Comparison of ENCODE assay signal across 8 cellular contexts in genomic region chr3:125594581-125595011, GRCh38. TPM values are rescaled to one million over a fixed set of nuclear protein-coding genes. Genes with fewer than 3 reads are reported as not detected.
DNase-seq lines count a peak whose midpoint lies in the region; ATAC-seq and TF ChIP-seq lines count a peak whose summit lies in the region.

No MANE protein-coding gene starts in this region.

- H3K27ac ChIP-seq in SU-DHL-6 (ENCODE audit: low read depth, low read length), result peak overlapping the region; percentile 89
- peak overlapping the region; percentile 93 to 97 (median 96) for H3K27ac ChIP-seq in esophagus muscularis mucosa (replicated peaks in 1 of 4)
- H3K27ac ChIP-seq in neuronal stem cell (replicated peaks; ENCODE audit: low read length), result peak overlapping the region; percentile 96

- H3K9me2 ChIP-seq in SU-DHL-6 (replicated peaks; ENCODE audit: insufficient read depth, low read length), result no peaks in the 10 kb centered on the region

- 1% methylated on average over 14 of the region's 14 CpGs for WGBS in esophagus muscularis mucosa
- WGBS in neuronal stem cell (ENCODE audit: extremely low coverage in 2 of 2, insufficient read length in 2 of 2, insufficient replicate concordance in 1 of 2), 2 donors, result no CpG with 5 or more reads among the region's 14 CpGs

- no peaks in the 10 kb centered on the region for H4K20me1 ChIP-seq in SU-DHL-6 (ENCODE audit: low read depth, low read length)

- no peak overlapping the region for H4K91ac ChIP-seq in neuronal stem cell (ENCODE audit: low read depth, low read length, poor library complexity)

- H2BK120ac ChIP-seq in neuronal stem cell (ENCODE audit: low read depth, low read length), result no peak overlapping the region

- no peak overlapping the region for H2AK5ac ChIP-seq in neuronal stem cell (ENCODE audit: low read depth, low read length)

- no peak overlapping the region for H2AFZ ChIP-seq in SU-DHL-6 (ENCODE audit: low read depth, low read length, severe bottlenecking)
- peak overlapping the region; percentile 92 for H2AFZ ChIP-seq in neuronal stem cell (ENCODE audit: low read length)

- no peaks in the 10 kb centered on the region for H3K27me3 ChIP-seq in SU-DHL-6 (ENCODE audit: low read length)
- H3K27me3 ChIP-seq in esophagus muscularis mucosa, result no peaks in the 10 kb centered on the region
- no peaks in the 10 kb centered on the region for H3K27me3 ChIP-seq in neuronal stem cell (ENCODE audit: control insufficient read depth in 3 of 3, insufficient read depth in 3 of 3, low read depth in 1 of 3, low read length in 3 of 3)

- H3K4me3 ChIP-seq in SU-DHL-6 (ENCODE audit: insufficient read depth, low read length, poor library complexity, severe bottlenecking) (peak overlapping the region; percentile 81), esophagus muscularis mucosa (peak overlapping the region; percentile 68 to 96 (median 84)), neuronal stem cell (ENCODE audit: low read length in 2 of 2) (peak overlapping the region; percentile 94 to 96)

- H3K9me3 ChIP-seq in SU-DHL-6 (ENCODE audit: insufficient read depth, low read length), result no peaks in the 10 kb centered on the region
- H3K9me3 ChIP-seq in esophagus muscularis mucosa, result no peaks in the 10 kb centered on the region
- H3K9me3 ChIP-seq in neuronal stem cell (replicated peaks in 1 of 2; ENCODE audit: control insufficient read depth in 2 of 2, insufficient read depth in 1 of 2, low read depth in 1 of 2, low read length in 2 of 2), result peaks cover 0 to 3% of the 10 kb centered on the region in 2 donors

- ATAC-seq in HG03108 (IDR thresholded peaks at IDR 0.05; ENCODE audit: unreplicated experiment) (no peak), GM19328 (IDR thresholded peaks at IDR 0.05; ENCODE audit: unreplicated experiment) (no peak)

- peaks cover 35 to 50% (median 49%) of the 10 kb centered on the region in 4 donors for H3K4me1 ChIP-seq in esophagus muscularis mucosa
- peaks cover 1 to 2% of the 10 kb centered on the region in 2 donors for H3K4me1 ChIP-seq in neuronal stem cell (ENCODE audit: control insufficient read depth in 2 of 2, insufficient read depth in 1 of 2, low read depth in 1 of 2, low read length in 2 of 2)

- TF ChIP-seq EP300 in esophagus muscularis mucosa (IDR thresholded peaks at IDR 0.05), result no peak

- H2BK5ac ChIP-seq in neuronal stem cell (ENCODE audit: low read length), result no peak overlapping the region

- no peak for TF ChIP-seq CTCF in SU-DHL-6 (IDR thresholded peaks at IDR 0.05; ENCODE audit: insufficient read depth, low read length, poor library complexity, severe bottlenecking)
- TF ChIP-seq CTCF in esophagus muscularis mucosa (IDR thresholded peaks at IDR 0.05), result no peak

- TF ChIP-seq POLR2A in esophagus muscularis mucosa (IDR thresholded peaks at IDR 0.05; ENCODE audit: low read depth), result no peak

- peaks cover 4% of the 10 kb centered on the region for H3K79me1 ChIP-seq in neuronal stem cell (ENCODE audit: low read depth, low read length)

- no peak overlapping the region for H4K8ac ChIP-seq in neuronal stem cell (ENCODE audit: low read depth, low read length)

- H2BK12ac ChIP-seq in neuronal stem cell (ENCODE audit: low read length), result no peak overlapping the region

- DNase-seq in activated CD4-positive, alpha-beta T cell treated with anti-CD3 and anti-CD28 coated beads for 48 hours, result peak; percentile 20
- no peak for DNase-seq in activated CD4-positive, alpha-beta T cell treated with anti-CD3 and anti-CD28 coated beads for 4 hours
- DNase-seq in esophagus muscularis mucosa (ENCODE audit: extremely low spot score) (no peak), neuronal stem cell (ENCODE audit: low spot score) (no peak), superior temporal gyrus (ENCODE audit: extremely low spot score) (no peak)

- H3F3A ChIP-seq in SU-DHL-6 (ENCODE audit: insufficient read depth), result peaks cover 40% of the 10 kb centered on the region; the same call in 1 of the 2 replicates

- peak overlapping the region; percentile 34 for H3K23ac ChIP-seq in neuronal stem cell (ENCODE audit: low read depth, low read length, poor library complexity)

- H3K36me3 ChIP-seq in SU-DHL-6 (ENCODE audit: low read length) (no peaks in the 10 kb centered on the region; the same call in 1 of the 2 replicates), esophagus muscularis mucosa (no peaks in the 10 kb centered on the region), neuronal stem cell (replicated peaks in 1 of 2; ENCODE audit: control insufficient read depth in 2 of 2, insufficient read depth in 2 of 2, low read length in 2 of 2) (peaks cover 0 to 8% of the 10 kb centered on the region in 2 donors)

- peak overlapping the region; percentile 71 for H3K14ac ChIP-seq in neuronal stem cell (ENCODE audit: low read length)

- no peak overlapping the region for H2BK15ac ChIP-seq in neuronal stem cell (ENCODE audit: low read length)

- peak overlapping the region; percentile 94 for H3K18ac ChIP-seq in neuronal stem cell (ENCODE audit: low read length)

- intact Hi-C loops in esophagus muscularis mucosa (cut with DNase I), result no loop called here

- peak overlapping the region; percentile 76 for H3K9ac ChIP-seq in SU-DHL-6 (ENCODE audit: low read length)
- H3K9ac ChIP-seq in neuronal stem cell (ENCODE audit: low read depth, low read length, poor library complexity), result peak overlapping the region; percentile 94

- H3K4me2 ChIP-seq in SU-DHL-6 (ENCODE audit: low read depth, low read length, poor library complexity, severe bottlenecking) (peak overlapping the region; percentile 99), neuronal stem cell (ENCODE audit: insufficient read depth, low read length, poor library complexity, severe bottlenecking) (peak overlapping the region; percentile 77)

- H3K4ac ChIP-seq in neuronal stem cell (ENCODE audit: low read length), result no peak overlapping the region

- H3K79me2 ChIP-seq in SU-DHL-6 (ENCODE audit: insufficient read depth, low read length), result peaks cover 55% of the 10 kb centered on the region

RNA-seq across cellular contexts. Expression of gene OSBPL11, which starts 0.7 kb away (rescaled TPM):
- total RNA-seq in esophagus muscularis mucosa, result 10 to 100 TPM; 12.8 to 16.7 (median 13.3) TPM
- 14.3 TPM for polyA plus RNA-seq in neuronal stem cell (2013, experiment 1 of 2)
- 14.4 TPM for polyA plus RNA-seq in neuronal stem cell (2013, experiment 2 of 2)
